8 cellular contexts compared by ENCODE assay signal in the genomic region with DNA sequence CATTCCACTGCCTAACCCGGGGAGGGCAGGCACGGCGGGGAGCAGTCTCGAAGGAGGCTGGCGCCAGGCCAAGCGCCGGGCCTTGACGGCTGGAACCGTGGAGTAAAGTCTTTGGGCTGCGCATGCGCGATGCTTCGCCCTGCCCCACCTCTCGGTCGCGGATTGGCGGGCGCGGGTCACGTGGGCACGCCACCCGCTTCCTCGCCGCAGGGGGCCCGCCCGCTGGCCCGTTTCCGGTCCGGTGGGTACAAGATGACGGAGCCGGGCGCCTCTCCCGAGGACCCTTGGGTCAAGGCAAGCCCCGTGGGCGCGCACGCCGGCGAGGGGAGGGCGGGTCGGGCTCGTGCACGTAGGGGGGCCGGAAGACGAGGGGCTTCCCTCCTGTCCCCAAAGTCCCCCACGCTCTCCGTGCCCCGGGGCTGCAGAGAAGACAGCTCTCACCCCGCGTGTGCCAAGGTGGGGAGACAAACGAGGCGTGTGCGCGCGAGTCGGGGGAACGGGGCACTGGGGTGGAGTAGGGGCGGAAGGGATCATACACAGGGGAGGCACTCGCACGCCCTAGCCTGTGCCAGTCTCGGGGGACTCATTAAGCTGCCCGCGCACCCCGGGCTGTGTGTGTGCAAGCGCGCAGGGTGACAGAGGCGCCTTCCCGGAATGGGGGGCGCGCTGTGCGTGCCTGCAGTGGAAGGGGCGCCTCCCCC. TPM values are rescaled to one million over a fixed set of nuclear protein-coding genes. Genes with fewer than 3 reads are reported as not detected.
DNase-seq lines count a peak whose midpoint lies in the region; ATAC-seq, FAIRE-seq and TF ChIP-seq lines count a peak whose summit lies in the region.

A gene with protein sequence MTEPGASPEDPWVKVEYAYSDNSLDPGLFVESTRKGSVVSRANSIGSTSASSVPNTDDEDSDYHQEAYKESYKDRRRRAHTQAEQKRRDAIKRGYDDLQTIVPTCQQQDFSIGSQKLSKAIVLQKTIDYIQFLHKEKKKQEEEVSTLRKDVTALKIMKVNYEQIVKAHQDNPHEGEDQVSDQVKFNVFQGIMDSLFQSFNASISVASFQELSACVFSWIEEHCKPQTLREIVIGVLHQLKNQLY (plus strand): TSS at position 228 of the 701 bp plus-strand sequence. CDS start 25 bp downstream, at position 253.

- peak within 1 kb of the TSS; percentile 20 to 94 for H3K23ac ChIP-seq in mesenchymal stem cell (ENCODE audit: low read length in 2 of 2)

- under 1% methylated on average over 65 of the region's 72 CpGs for WGBS in mesenchymal stem cell

- peak within 1 kb of the TSS; percentile 88 to 93 for H3K27ac Mint-ChIP-seq in effector memory CD8-positive, alpha-beta T cell

- peaks cover 36% of the 10 kb centered on the region for H3K79me1 ChIP-seq in mesenchymal stem cell (replicated peaks; ENCODE audit: low read length, poor library complexity, severe bottlenecking)

- H2AFZ ChIP-seq in mesenchymal stem cell (ENCODE audit: low read depth, low read length), result peak within 1 kb of the TSS; percentile 74

- H2AK5ac ChIP-seq in mesenchymal stem cell (ENCODE audit: low read length, severe bottlenecking), result peak within 1 kb of the TSS; percentile 66

- no peaks in the 10 kb centered on the region for H3K27me3 ChIP-seq in mesenchymal stem cell (ENCODE audit: control insufficient read depth in 1 of 2, insufficient read depth in 1 of 2, low read length in 2 of 2)

- peak within 1 kb of the TSS; percentile 87 to 98 for H3K4me3 Mint-ChIP-seq in effector memory CD8-positive, alpha-beta T cell

- H2BK15ac ChIP-seq in mesenchymal stem cell (ENCODE audit: low read depth, poor library complexity, severe bottlenecking), result peak within 1 kb of the TSS; percentile 44

- no peaks in the 10 kb centered on the region for H3K9me3 Mint-ChIP-seq in effector memory CD8-positive, alpha-beta T cell

- H3K36me3 ChIP-seq in mesenchymal stem cell (ENCODE audit: control insufficient read depth in 1 of 2, insufficient read depth in 2 of 2, low read depth in 1 of 2, low read length in 2 of 2), result peaks cover 70 to 71% of the 10 kb centered on the region in 2 experiments

- H2BK5ac ChIP-seq in mesenchymal stem cell (ENCODE audit: low read depth, low read length, poor library complexity, severe bottlenecking), result peak within 1 kb of the TSS; percentile 82

- peak within 1 kb of the TSS; percentile 98 for H4K91ac ChIP-seq in mesenchymal stem cell (ENCODE audit: low read length)

- H4K8ac ChIP-seq in mesenchymal stem cell (ENCODE audit: low read length), result peak within 1 kb of the TSS; percentile 94

- peak within 1 kb of the TSS; percentile 99 to 100 for H3K4ac ChIP-seq in mesenchymal stem cell (ENCODE audit: low read depth in 1 of 2, low read length in 2 of 2)

- H3K14ac ChIP-seq in mesenchymal stem cell (ENCODE audit: low read length in 2 of 2), result peak within 1 kb of the TSS; percentile 81 to 93

- H3K4me1 Mint-ChIP-seq in effector memory CD8-positive, alpha-beta T cell (ENCODE audit: low read depth in 2 of 2), result peaks cover 39% of the 10 kb centered on the region in 2 donors

- peak; percentile 76 for ATAC-seq in effector memory CD8-positive, alpha-beta T cell (replicated peaks)

- H3K27me3 Mint-ChIP-seq in effector memory CD8-positive, alpha-beta T cell, result no peaks in the 10 kb centered on the region

- DNase-seq in AG09319 (ENCODE audit: extremely low read depth, low read depth) (peak; percentile 77), GM19240 (ENCODE audit: insufficient read length, low spot score) (peak; percentile 91), HTR-8/SVneo (ENCODE audit: insufficient read length, low spot score) (peak; percentile 100), NOMO-1 (lab: John Stamatoyannopoulos, UW; ENCODE audit: unreplicated experiment in 2 of 2) (peak; percentile 84 to 87), mesenchymal stem cell (peak; percentile 89)
- peak; percentile 82 to 86 for DNase-seq in activated CD8-positive, alpha-beta memory T cell treated with anti-CD3 and anti-CD28 coated beads for 4 hours (ENCODE audit: low read depth in 2 of 2)
- DNase-seq in effector memory CD8-positive, alpha-beta T cell, result peak; percentile 84 to 89 (median 87)
- DNase-seq in stimulated activated CD8-positive, alpha-beta memory T cell treated with anti-CD3 and anti-CD28 coated beads, Interleukin-12 subunit alpha, Interleukin-12 subunit beta, amount 100 ng/mL, for 1 hour (ENCODE audit: low read depth), result peak; percentile 85

- H3K4me3 ChIP-seq in mesenchymal stem cell (ENCODE audit: insufficient read depth in 1 of 2, low read depth in 1 of 2, low read length in 2 of 2), result peak within 1 kb of the TSS; percentile 93 to 95

- H2BK120ac ChIP-seq in mesenchymal stem cell (ENCODE audit: low read depth, low read length), result peak within 1 kb of the TSS; percentile 88

- peak; percentile 99 for FAIRE-seq in HTR-8/SVneo (lab: Jason Lieb, UNC)

- peak within 1 kb of the TSS; percentile 86 for H3K4me2 ChIP-seq in mesenchymal stem cell (ENCODE audit: low read length, poor library complexity, severe bottlenecking)

- peak within 1 kb of the TSS; percentile 91 for H3K9ac ChIP-seq in mesenchymal stem cell (ENCODE audit: low read length)

- peak within 1 kb of the TSS; percentile 32 to 80 for H2BK12ac ChIP-seq in mesenchymal stem cell (ENCODE audit: low read length in 2 of 2)

- TF ChIP-seq CTCF in AG09319 (IDR thresholded peaks at IDR 0.05; ENCODE audit: low read depth, low read length), result no peak

- H3K36me3 Mint-ChIP-seq in effector memory CD8-positive, alpha-beta T cell (ENCODE audit: insufficient read depth), result peaks cover 67% of the 10 kb centered on the region

- peaks cover 45% of the 10 kb centered on the region for H3K4me1 ChIP-seq in mesenchymal stem cell (ENCODE audit: control insufficient read depth, insufficient read depth, low read depth, low read length)

- H3K18ac ChIP-seq in mesenchymal stem cell (ENCODE audit: low read depth in 1 of 2, low read length in 2 of 2), result peak within 1 kb of the TSS; percentile 88 to 98

- H3K27ac ChIP-seq in mesenchymal stem cell (ENCODE audit: low read length, poor library complexity, severe bottlenecking), result peak within 1 kb of the TSS; percentile 86

- no peaks in the 10 kb centered on the region for H3K9me3 ChIP-seq in mesenchymal stem cell (ENCODE audit: control insufficient read depth, low read length)

RNA-seq across cellular contexts. Expression of the gene that starts here (rescaled TPM):
- polyA plus RNA-seq in mesenchymal stem cell (2013, experiment 1 of 2), result 45.3 TPM
- polyA plus RNA-seq in mesenchymal stem cell (2013, experiment 2 of 2), result 45.3 TPM

Comparison
In these comparisons a context has a peak if more than half of its experiments do, and no peak if none do; other contexts are left out.
1. Peak in every context shown above with its lines: DNase-seq, ATAC-seq, H3K4me3 ChIP-seq and H3K27ac ChIP-seq.